ENCODE assay signal across 8 cellular contexts in genomic region chr16:22813946-22814325, GRCh38. TPM values are rescaled to one million over a fixed set of nuclear protein-coding genes. Genes with fewer than 3 reads are reported as not detected.
DNase-seq lines count a peak whose midpoint lies in the region; ATAC-seq and TF ChIP-seq lines count a peak whose summit lies in the region.

Gene HS3ST2, plus strand, starts transcription at chr16:22814162. Its CDS starts 449 bp downstream, at chr16:22814611.

- TF ChIP-seq POLR2A in Peyer's patch (IDR thresholded peaks at IDR 0.05), result no peak

- ATAC-seq in GM21723 (IDR thresholded peaks at IDR 0.05; ENCODE audit: unreplicated experiment) (no peak), HG03045 (IDR thresholded peaks at IDR 0.05; ENCODE audit: unreplicated experiment) (no peak)

- in situ Hi-C loops in KBM-7 (cut with MboI; ENCODE audit: low pct_unique_long_range_greater_than_20kb, low sequenced_read_pairs), result no loop called here

- H3K4me1 ChIP-seq in Peyer's patch, result peaks cover 0 to 17% (median 3%) of the 10 kb centered on the region in 4 donors

- peak; percentile 13 for DNase-seq in GM06990 (ENCODE audit: extremely low read depth, insufficient read length)
- DNase-seq in Peyer's patch, result no peak
- peak in 35 of 42 donors; percentile 6 to 70 (median 41) for DNase-seq in head of caudate nucleus
- peak; percentile 89 for DNase-seq in posterior vena cava (ENCODE audit: low spot score)
- no peak for DNase-seq in SHP77 treated with DMSO at 0.1 percent for 48 hours (lab: John Stamatoyannopoulos, UW)
- DNase-seq in KBM-7, result no peak

- H3K27me3 ChIP-seq in GM06990 (replicated peaks; ENCODE audit: control insufficient read depth, insufficient read depth, low read length) (no peaks in the 10 kb centered on the region; the same call in 1 of the 2 replicates), Peyer's patch (peaks cover 0 to 15% of the 10 kb centered on the region in 2 donors)

- no peak within 1 kb of the TSS for H3K4me3 ChIP-seq in GM06990 (replicated peaks; ENCODE audit: low read depth, low read length)
- peak within 1 kb of the TSS in 3 of 4 donors; percentile 20 to 43 (median 32) for H3K4me3 ChIP-seq in Peyer's patch

- no peak for TF ChIP-seq CTCF in GM06990 (IDR thresholded peaks at IDR 0.05; ENCODE audit: insufficient read depth, low read length, poor library complexity, severe bottlenecking)
- TF ChIP-seq CTCF in Peyer's patch (IDR thresholded peaks at IDR 0.05), result peak in 2 of 6 experiments; percentile 9 to 15

- intact Hi-C loops in head of caudate nucleus (cut with DNase I) (no loop called here), posterior vena cava (cut with DNase I) (no loop called here)

- H3K27ac ChIP-seq in Peyer's patch, result no peak within 1 kb of the TSS

- H3K9me3 ChIP-seq in Peyer's patch, result no peaks in the 10 kb centered on the region

- H3K36me3 ChIP-seq in GM06990 (ENCODE audit: control insufficient read depth, insufficient read depth, low read length), result no peaks in the 10 kb centered on the region
- no peaks in the 10 kb centered on the region for H3K36me3 ChIP-seq in Peyer's patch

RNA-seq across cellular contexts. Expression of gene HS3ST2, which starts in this region (rescaled TPM):
- total RNA-seq in Peyer's patch, result under 1 TPM in 1 of 4 donors, not detected in 3; 0.40 TPM
- total RNA-seq in posterior vena cava, result 1 to 10 TPM; 2.5 to 4.0 TPM

Comparison
In these comparisons a context has a peak if more than half of its experiments do, and no peak if none do; other contexts are left out.
1. DNase-seq: peak in GM06990 (single experiment), head of caudate nucleus (35 of 42) and posterior vena cava (single experiment); none in Peyer's patch (0 of 3), SHP77 treated with DMSO at 0.1 percent for 48 hours (single experiment) and KBM-7 (single experiment).